6 cellular contexts compared by ENCODE assay signal in genomic region chr14:22918519-22918808, GRCh38. TPM values are rescaled to one million over a fixed set of nuclear protein-coding genes. Genes with fewer than 3 reads are reported as not detected.
DNase-seq lines count a peak whose midpoint lies in the region; ATAC-seq and TF ChIP-seq lines count a peak whose summit lies in the region.

No MANE protein-coding gene starts in this region.

- H3K9me3 ChIP-seq in DND-41 (ENCODE audit: insufficient read depth, low read length, severe bottlenecking) (no peaks in the 10 kb centered on the region), MM.1S (replicated peaks; ENCODE audit: insufficient read depth, low read length) (no peaks in the 10 kb centered on the region), suprapubic skin (no peaks in the 10 kb centered on the region)

- no peak for TF ChIP-seq POLR2A in suprapubic skin (IDR thresholded peaks at IDR 0.05)

- peaks cover 9% of the 10 kb centered on the region for H3K9me3 Mint-ChIP-seq in glutamatergic neuron (ENCODE audit: unreplicated experiment)

- WGBS in suprapubic skin, result 0% methylated on average over 12 of the region's 12 CpGs

- H3K4me3 ChIP-seq in DND-41 (ENCODE audit: low read depth in 1 of 2, low read length in 2 of 2) (peak overlapping the region; percentile 77 to 89), MM.1S (ENCODE audit: low read length) (peak overlapping the region; percentile 97), suprapubic skin (peak overlapping the region; percentile 79)

- H3K27ac ChIP-seq in DND-41 (ENCODE audit: low read length) (peak overlapping the region; percentile 95), MM.1S (ENCODE audit: low read length) (peak overlapping the region; percentile 91), suprapubic skin (peak overlapping the region; percentile 99)

- H3F3A ChIP-seq in MM.1S (ENCODE audit: insufficient read depth, low read length), result 0 out of 2 replicates have a peak, but pooled peaks cover 6% of the 10 kb centered on the region

- H3K27me3 Mint-ChIP-seq in glutamatergic neuron (ENCODE audit: unreplicated experiment), result peaks cover 10% of the 10 kb centered on the region

- ATAC-seq in DND-41 (ENCODE audit: insufficient read depth, low read depth), result no peak

- peak overlapping the region; percentile 64 for H3K9ac ChIP-seq in DND-41 (ENCODE audit: low read depth, low read length)
- peak overlapping the region; percentile 97 for H3K9ac ChIP-seq in MM.1S (ENCODE audit: low read length)

- H3K4me1 ChIP-seq in DND-41 (ENCODE audit: insufficient read depth, low read length) (peaks cover 38% of the 10 kb centered on the region), MM.1S (ENCODE audit: low read length) (peaks cover 11% of the 10 kb centered on the region; the same call in 1 of the 2 replicates), suprapubic skin (peaks cover 35% of the 10 kb centered on the region)

- TF ChIP-seq EP300 in suprapubic skin (IDR thresholded peaks at IDR 0.05), result no peak

- TF ChIP-seq CTCF in DND-41 (IDR thresholded peaks at IDR 0.05; ENCODE audit: borderline replicate concordance, extremely low read depth, low read length, poor library complexity, severe bottlenecking) (no peak), MM.1S (IDR thresholded peaks at IDR 0.05; ENCODE audit: low read length) (no peak), glutamatergic neuron (IDR thresholded peaks at IDR 0.05; ENCODE audit: partially characterized antibody, unreplicated experiment) (no peak), suprapubic skin (IDR thresholded peaks at IDR 0.05) (no peak), GM20000 (IDR thresholded peaks at IDR 0.05; ENCODE audit: extremely low read depth, missing control alignments) (no peak)

- no peaks in the 10 kb centered on the region for H3K36me3 Mint-ChIP-seq in glutamatergic neuron (ENCODE audit: unreplicated experiment)

- DNase-seq in DND-41 (no peak), MM.1S (no peak), glutamatergic neuron (no peak), suprapubic skin (ENCODE audit: low spot score in 2 of 2) (peak in 1 of 2 donors; percentile 70), GM20000 (ENCODE audit: low spot score) (no peak), SW480 (ENCODE audit: low spot score) (no peak)

- H3K4me2 ChIP-seq in DND-41 (ENCODE audit: insufficient read depth, low read length) (peak overlapping the region; percentile 87), MM.1S (ENCODE audit: low read depth, low read length) (peak overlapping the region; percentile 84)

- H3K4me3 Mint-ChIP-seq in glutamatergic neuron (ENCODE audit: unreplicated experiment), result peak overlapping the region; percentile 98

- H4K20me1 ChIP-seq in DND-41 (ENCODE audit: insufficient read depth, low read length) (peaks cover 2% of the 10 kb centered on the region; the same call in 1 of the 2 replicates), MM.1S (ENCODE audit: insufficient read depth, low read length) (no peaks in the 10 kb centered on the region)

- H2AFZ ChIP-seq in DND-41 (ENCODE audit: low read depth, low read length) (peak overlapping the region; percentile 97), MM.1S (ENCODE audit: low read length) (peak overlapping the region; percentile 72)

- peaks cover 4% of the 10 kb centered on the region for H3K4me1 Mint-ChIP-seq in glutamatergic neuron (ENCODE audit: low read depth, unreplicated experiment)

- H3K27ac Mint-ChIP-seq in glutamatergic neuron (ENCODE audit: unreplicated experiment), result peak overlapping the region; percentile 100

- peaks cover 51% of the 10 kb centered on the region for H3K79me2 ChIP-seq in DND-41 (ENCODE audit: insufficient read depth, low read length)
- peaks cover 47% of the 10 kb centered on the region for H3K79me2 ChIP-seq in MM.1S (ENCODE audit: low read length)

- H3K9me2 ChIP-seq in MM.1S (replicated peaks; ENCODE audit: insufficient read depth, low read length), result no peaks in the 10 kb centered on the region

- H3K27me3 ChIP-seq in DND-41 (ENCODE audit: insufficient read depth, low read length, poor library complexity) (no peaks in the 10 kb centered on the region), MM.1S (replicated peaks; ENCODE audit: insufficient read depth, low read length) (no peaks in the 10 kb centered on the region), suprapubic skin (no peaks in the 10 kb centered on the region)

- H3K36me3 ChIP-seq in DND-41 (ENCODE audit: insufficient read depth, low read length), result peaks cover 44% of the 10 kb centered on the region
- H3K36me3 ChIP-seq in MM.1S (replicated peaks; ENCODE audit: insufficient read depth, low read length), result no peaks in the 10 kb centered on the region
- H3K36me3 ChIP-seq in suprapubic skin, result peaks cover 29% of the 10 kb centered on the region

RNA-seq across cellular contexts. Expression of gene RBM23, which starts 0.5 kb away (rescaled TPM):
- total RNA-seq in glutamatergic neuron (ENCODE audit: unreplicated experiment) (70.9 TPM), suprapubic skin (100 to 1,000 TPM in 1 of 4 donors, 10 to 100 TPM in 3; 64.5 to 104 (median 93.0) TPM)

RNA-seq across cellular contexts. Expression of gene PRMT5, which starts 10.7 kb away (rescaled TPM):
- total RNA-seq in glutamatergic neuron (ENCODE audit: unreplicated experiment) (54.6 TPM), suprapubic skin (10 to 100 TPM; 44.0 to 58.4 (median 50.3) TPM)

RNA-seq across cellular contexts. Expression of gene REM2, which starts 35.4 kb away (rescaled TPM):
- 73.2 TPM for total RNA-seq in glutamatergic neuron (ENCODE audit: unreplicated experiment)
- total RNA-seq in suprapubic skin, result 1 to 10 TPM in 2 of 4 donors, under 1 TPM in 2; 0.89 to 5.4 (median 1.2) TPM

RNA-seq across cellular contexts. Expression of gene HAUS4, which starts 38.4 kb away (rescaled TPM):
- total RNA-seq in glutamatergic neuron (ENCODE audit: unreplicated experiment), result 9.7 TPM
- 100 to 1,000 TPM in 2 of 4 donors, 10 to 100 TPM in 2; 43.1 to 119 (median 96.3) TPM for total RNA-seq in suprapubic skin

RNA-seq across cellular contexts. Expression of gene LRP10, which starts 46.9 kb away (rescaled TPM):
- total RNA-seq in glutamatergic neuron (ENCODE audit: unreplicated experiment) (15.1 TPM), suprapubic skin (100 to 1,000 TPM in 3 of 4 donors, 10 to 100 TPM in 1; 97.8 to 170 (median 157) TPM)

Comparison
In these comparisons a context has a peak if more than half of its experiments do, and no peak if none do; other contexts are left out.
1. RNA of gene REM2, which starts 35.4 kb away (total RNA-seq): 73.2 TPM in glutamatergic neuron (single experiment); 0.89 to 5.4 TPM in suprapubic skin; every median in the first group is over 10 times any median in the second.
2. Peak in every context shown above with its lines, with median percentiles within 50 percentile points of each other: H3K27ac ChIP-seq and H3K4me3 ChIP-seq.